In the genomic region with DNA sequence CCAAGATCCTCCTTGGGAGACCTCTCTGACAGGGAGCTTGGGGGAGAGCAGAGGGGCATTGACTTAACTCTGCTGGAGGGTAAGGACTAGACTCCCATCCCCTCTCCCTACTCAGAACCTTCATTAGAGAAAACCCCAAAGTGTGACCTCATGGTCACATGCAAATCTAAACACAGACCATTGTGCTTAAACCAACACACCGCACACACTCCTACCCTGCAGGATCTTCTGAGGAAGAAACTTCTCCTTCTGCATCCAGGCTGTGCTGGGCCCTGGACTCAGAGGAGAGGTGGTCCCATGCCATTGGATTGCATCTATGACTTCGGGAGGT, we compare ENCODE assay signal across 8 cellular contexts. TPM values are rescaled to one million over a fixed set of nuclear protein-coding genes. Genes with fewer than 3 reads are reported as not detected.
DNase-seq lines count a peak whose midpoint lies in the region; FAIRE-seq and TF ChIP-seq lines count a peak whose summit lies in the region.

No MANE protein-coding gene starts in this region.

- DNase-seq in CD14-positive monocyte (ENCODE audit: low spot score) (no peak), mammary epithelial cell (no peak), nephron progenitor cell (no peak), A673 (ENCODE audit: low spot score) (no peak), urothelium cell line (ENCODE audit: low spot score) (no peak), NCI-H446 treated with DMSO at 0.1 percent for 48 hours (lab: John Stamatoyannopoulos, UW) (no peak), NCI-H2171 (lab: John Stamatoyannopoulos, UW) (no peak)
- DNase-seq in Jurkat, Clone E6-1 (ENCODE audit: low read depth, low spot score), result no peak

- H3K4me1 Mint-ChIP-seq in CD14-positive monocyte (peaks cover 18% of the 10 kb centered on the region), nephron progenitor cell (peaks cover 30% of the 10 kb centered on the region)

- peak overlapping the region; percentile 52 for H3K4me3 ChIP-seq in Jurkat, Clone E6-1 (ENCODE audit: low read length)
- H3K4me3 ChIP-seq in mammary epithelial cell (replicated peaks in 1 of 3; ENCODE audit: insufficient read depth in 1 of 3, low read depth in 2 of 3, low read length in 3 of 3) (no peak overlapping the region), A673 (ENCODE audit: low read depth, low read length, poor library complexity, severe bottlenecking) (no peak overlapping the region)

- H3K27ac ChIP-seq in mammary epithelial cell (ENCODE audit: insufficient read depth, low read depth, low read length) (no peak overlapping the region), A673 (ENCODE audit: low read depth, low read length, poor library complexity, severe bottlenecking) (no peak overlapping the region)

- FAIRE-seq in urothelium cell line (lab: Jason Lieb, UNC), result no peak

- H4K20me1 ChIP-seq in mammary epithelial cell (ENCODE audit: insufficient read depth, low read length), result no peaks in the 10 kb centered on the region

- no peak overlapping the region for H3K9ac ChIP-seq in mammary epithelial cell (ENCODE audit: insufficient read depth, low read length)

- H3K4me1 ChIP-seq in mammary epithelial cell (ENCODE audit: insufficient read depth, low read length) (peaks cover 16% of the 10 kb centered on the region), A673 (ENCODE audit: insufficient read depth, low read length, poor library complexity, severe bottlenecking) (peaks cover 14% of the 10 kb centered on the region)

- intact Hi-C loops in CD14-positive monocyte (cut with micrococcal nuclease), result no loop called here
- intact Hi-C loops in mammary epithelial cell (cut with micrococcal nuclease), result loop anchor here (1.0 kb wide), 1 partner anchor 9 kb away; the partner anchor contains the start of gene RNU5A-1
- intact Hi-C loops in A673 (cut with micrococcal nuclease; ENCODE audit: unreplicated experiment), result no loop called here

- dilution Hi-C loops in mammary epithelial cell (cut with HindIII; ENCODE audit: low sequenced_read_pairs), result no loop called here

- BruUV-seq in mammary epithelial cell (replicated peaks; lab: Mats Ljungman, UMichigan), result no TSS peak
- no TSS peak for BruUV-seq in A673 (replicated peaks; lab: Mats Ljungman, UMichigan)

- no peak for TF ChIP-seq CTCF in CD14-positive monocyte (IDR thresholded peaks at IDR 0.05)
- TF ChIP-seq CTCF in mammary epithelial cell (conservative IDR thresholded peaks at IDR 0.05 in 1 of 2, IDR thresholded peaks at IDR 0.05 in 1 of 2; ENCODE audit: extremely low read depth in 1 of 2, insufficient read depth in 1 of 2, low read depth in 1 of 2, low read length in 2 of 2), result no peak
- TF ChIP-seq CTCF in nephron progenitor cell (IDR thresholded peaks at IDR 0.05), result no peak
- no peak for TF ChIP-seq CTCF in A673 (conservative IDR thresholded peaks at IDR 0.05; ENCODE audit: low read depth, low read length)

- peak overlapping the region in 6 of 7 donors; percentile 43 to 85 (median 64) for H3K27ac Mint-ChIP-seq in CD14-positive monocyte
- peak overlapping the region; percentile 16 for H3K27ac Mint-ChIP-seq in nephron progenitor cell

- H3K9me3 Mint-ChIP-seq in CD14-positive monocyte (no peaks in the 10 kb centered on the region), nephron progenitor cell (no peaks in the 10 kb centered on the region)

- peak overlapping the region; percentile 87 to 89 for H3K4me3 Mint-ChIP-seq in CD14-positive monocyte
- peak overlapping the region; percentile 85 for H3K4me3 Mint-ChIP-seq in nephron progenitor cell

- WGBS in mammary epithelial cell (ENCODE audit: low coverage, missing lambda C conversion rate), result 90% methylated on average over 2 of the region's 2 CpGs

- POLR2A ChIA-PET in A673 (lab: Charles Lee; ENCODE audit: low non-redundant PET), result interaction anchor here (0.6 to 1.7 kb wide), 2 partner anchors 17 to 128 kb away, joined by 4 to 7 read pairs; partner anchors contain the start of gene RNU5B-1

- H3K9me3 ChIP-seq in mammary epithelial cell (replicated peaks; ENCODE audit: insufficient read depth, low read length) (no peaks in the 10 kb centered on the region), A673 (ENCODE audit: low read depth, low read length, poor library complexity, severe bottlenecking) (no peaks in the 10 kb centered on the region)

- no peaks in the 10 kb centered on the region for H3K79me2 ChIP-seq in mammary epithelial cell (ENCODE audit: insufficient read depth, low read length)

- H3K36me3 ChIP-seq in mammary epithelial cell (ENCODE audit: insufficient read depth, low read length) (no peaks in the 10 kb centered on the region), A673 (ENCODE audit: insufficient read depth, low read length, poor library complexity, severe bottlenecking) (no peaks in the 10 kb centered on the region)

- in situ Hi-C loops in mammary epithelial cell (cut with MboI; ENCODE audit: low sequenced_read_pairs in 2 of 2), result loop anchor here (25.0 kb wide), 1 partner anchor 250 kb away; the partner anchor contains the start of genes MTFMT (in 2 of the 2) and SLC51B (in 2 of the 2)

- CTCF ChIA-PET in mammary epithelial cell (lab: Charles Lee; ENCODE audit: low non-redundant PET), result no interaction called here
- CTCF ChIA-PET in A673 (lab: Charles Lee), result no interaction called here

- H2AFZ ChIP-seq in mammary epithelial cell (ENCODE audit: low read depth, low read length), result peak overlapping the region; percentile 98

- H3K36me3 Mint-ChIP-seq in CD14-positive monocyte (peaks cover 4 to 6% of the 10 kb centered on the region in 2 donors), nephron progenitor cell (ENCODE audit: low read depth) (peaks cover 14% of the 10 kb centered on the region)

- H3K27me3 ChIP-seq in mammary epithelial cell (ENCODE audit: insufficient read depth, low read length), result no peaks in the 10 kb centered on the region
- H3K27me3 ChIP-seq in A673 (replicated peaks; ENCODE audit: insufficient read depth, low read depth, low read length, poor library complexity), result no peaks in the 10 kb centered on the region

- peak overlapping the region; percentile 98 for H3K4me2 ChIP-seq in mammary epithelial cell (ENCODE audit: insufficient read depth, low read depth, low read length)

- H3K27me3 Mint-ChIP-seq in CD14-positive monocyte (ENCODE audit: low read depth in 3 of 3) (peaks cover 0 to 5% (median 0%) of the 10 kb centered on the region in 3 donors), nephron progenitor cell (ENCODE audit: low read depth, poor library complexity) (peaks cover 3% of the 10 kb centered on the region)

RNA-seq across cellular contexts. Expression of gene PARP16, which starts 0.8 kb away (rescaled TPM):
- polyA plus RNA-seq in CD14-positive monocyte, result 1 to 10 TPM; 4.8 to 6.9 TPM
- polyA plus RNA-seq in Jurkat, Clone E6-1 (2012; ENCODE audit: insufficient read depth, insufficient read length), result 25.5 TPM
- total RNA-seq in mammary epithelial cell, result 1 to 10 TPM; 4.9 to 5.2 TPM
- polyA plus RNA-seq in mammary epithelial cell, result 3.0 TPM
- polyA minus RNA-seq in mammary epithelial cell, result 23.8 TPM
- total RNA-seq in A673 (2021), result 5.7 and 7.3 TPM in 2 replicates

RNA-seq across cellular contexts. Expression of gene RNU5A-1, which starts 8.4 kb away (rescaled TPM):
- polyA plus RNA-seq in CD14-positive monocyte (not detected), mammary epithelial cell (not detected)
- polyA plus RNA-seq in Jurkat, Clone E6-1 (2012; ENCODE audit: insufficient read depth, insufficient read length), result not detected
- total RNA-seq in mammary epithelial cell (not detected), A673 (2021) (not detected in 2 replicates)
- under 0.01 TPM for polyA minus RNA-seq in mammary epithelial cell

RNA-seq across cellular contexts. Expression of gene RNU5B-1, which starts 17.0 kb away (rescaled TPM):
- polyA plus RNA-seq in CD14-positive monocyte, result not detected
- polyA plus RNA-seq in Jurkat, Clone E6-1 (2012; ENCODE audit: insufficient read depth, insufficient read length), result not detected
- total RNA-seq in mammary epithelial cell, result not detected
- polyA plus RNA-seq in mammary epithelial cell, result not detected
- polyA minus RNA-seq in mammary epithelial cell, result under 0.01 TPM
- total RNA-seq in A673 (2021), result not detected in 2 replicates
